In the genomic region with DNA sequence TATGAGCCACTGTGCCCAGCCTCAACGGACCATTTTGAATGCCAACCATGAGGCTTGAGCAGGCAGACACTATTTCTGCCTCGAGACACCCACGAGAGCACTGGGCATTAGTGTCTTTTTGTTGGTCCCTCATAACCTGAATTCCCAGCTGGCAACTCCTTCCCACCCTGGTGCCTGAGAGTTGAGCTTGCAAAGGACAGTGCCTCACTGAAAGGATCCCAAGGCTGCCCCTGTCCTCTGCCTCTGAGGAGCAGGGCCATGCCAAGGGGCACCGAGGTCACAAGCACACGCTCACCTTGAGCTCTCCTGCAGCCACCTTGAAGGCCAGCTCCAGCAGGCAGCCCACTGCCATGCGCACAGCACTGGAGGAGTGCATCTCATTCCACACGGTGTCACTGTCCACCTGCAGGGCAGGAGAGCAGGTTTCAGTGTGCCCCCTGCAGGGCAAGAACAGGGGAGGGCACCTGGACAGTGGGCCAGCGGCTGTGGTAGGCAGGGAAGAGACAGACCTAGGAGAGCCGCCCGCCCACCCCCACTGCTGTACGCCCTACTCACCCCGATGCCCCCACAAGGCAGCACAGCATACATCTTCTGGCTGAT, we compare ENCODE assay signal across 1 cellular context.
TF ChIP-seq lines count a peak whose summit lies in the region.

No MANE protein-coding gene starts in this region.

TF ChIP-seq in HepG2, 621 proteins besides CTCF, POLR2A, EP300 and RAD21 (continued from another document and continues in another):
- TF ChIP-seq ELF1 (CRISPR knock-in tag; IDR thresholded peaks at IDR 0.05) (no peak), DPF2 (CRISPR knock-in tag; IDR thresholded peaks at IDR 0.05; ENCODE audit: borderline replicate concordance, low read depth) (no peak; the same call in 1 of the 2 replicates), PTBP1 (IDR thresholded peaks at IDR 0.05; ENCODE audit: low read depth, low read length, poor library complexity, severe bottlenecking) (no peak), ZNF496 (CRISPR knock-in tag; IDR thresholded peaks at IDR 0.05; ENCODE audit: insufficient replicate concordance) (no peak), PLRG1 (conservative IDR thresholded peaks at IDR 0.05) (no peak), MAFF (IDR thresholded peaks at IDR 0.05; ENCODE audit: low read depth, low read length) (no peak), NFATC3 (CRISPR knock-in tag; IDR thresholded peaks at IDR 0.05) (no peak), ZNF644 (CRISPR knock-in tag; IDR thresholded peaks at IDR 0.05; ENCODE audit: low read depth) (no peak), ZBTB20 (CRISPR knock-in tag; IDR thresholded peaks at IDR 0.05; ENCODE audit: borderline replicate concordance, low read depth) (no peak), SMYD3 (CRISPR knock-in tag; IDR thresholded peaks at IDR 0.05) (no peak), ESRRA (CRISPR knock-in tag; IDR thresholded peaks at IDR 0.05; ENCODE audit: low read depth) (no peak), MEF2D (CRISPR knock-in tag; IDR thresholded peaks at IDR 0.05) (no peak), ZNF629 (CRISPR knock-in tag; conservative IDR thresholded peaks at IDR 0.05) (no peak), KMT2B (CRISPR knock-in tag; IDR thresholded peaks at IDR 0.05) (0 out of 2 replicates have a peak, but pooled peaks have one; percentile 33), TBP (CRISPR knock-in tag; IDR thresholded peaks at IDR 0.05) (no peak), ZNF550 (CRISPR knock-in tag; IDR thresholded peaks at IDR 0.05; ENCODE audit: borderline replicate concordance) (no peak), ZFP41 (CRISPR knock-in tag; IDR thresholded peaks at IDR 0.05; ENCODE audit: borderline replicate concordance) (no peak), ISX (CRISPR knock-in tag; conservative IDR thresholded peaks at IDR 0.05) (no peak), TMF1 (CRISPR knock-in tag; IDR thresholded peaks at IDR 0.05; ENCODE audit: low read depth) (no peak), TFDP2 (CRISPR knock-in tag; IDR thresholded peaks at IDR 0.05) (no peak), ZC3H4 (CRISPR knock-in tag; IDR thresholded peaks at IDR 0.05; ENCODE audit: borderline replicate concordance) (peak; percentile 54; the same call in 1 of the 2 replicates), NR3C1 (CRISPR knock-in tag; IDR thresholded peaks at IDR 0.05) (no peak), MED1 (CRISPR knock-in tag; IDR thresholded peaks at IDR 0.05) (no peak), ZNF678 (CRISPR knock-in tag; IDR thresholded peaks at IDR 0.05) (no peak), ZFP82 (CRISPR knock-in tag; IDR thresholded peaks at IDR 0.05; ENCODE audit: borderline replicate concordance) (no peak), ZNF44 (CRISPR knock-in tag; IDR thresholded peaks at IDR 0.05) (no peak), ZFY (CRISPR knock-in tag; IDR thresholded peaks at IDR 0.05) (peak; percentile 31; the same call in 1 of the 2 replicates), ZNF563 (CRISPR knock-in tag; IDR thresholded peaks at IDR 0.05) (no peak), ZNF382 (CRISPR knock-in tag; IDR thresholded peaks at IDR 0.05; ENCODE audit: borderline replicate concordance) (no peak), POLR2AphosphoS2 (IDR thresholded peaks at IDR 0.05; ENCODE audit: low read depth, low read length) (0 out of 2 replicates have a peak, but pooled peaks have one; percentile 55), KLF6 (CRISPR knock-in tag; IDR thresholded peaks at IDR 0.05) (no peak), ZBTB33 (CRISPR knock-in tag; IDR thresholded peaks at IDR 0.05) (peak; percentile 96), RFX5 (IDR thresholded peaks at IDR 0.05; ENCODE audit: low read depth, low read length) (no peak), ZBTB44 (CRISPR knock-in tag; IDR thresholded peaks at IDR 0.05) (no peak), ZXDC (CRISPR knock-in tag; IDR thresholded peaks at IDR 0.05) (no peak), ZNF704 (CRISPR knock-in tag; IDR thresholded peaks at IDR 0.05; ENCODE audit: borderline replicate concordance) (no peak)
- TF ChIP-seq, protein P1, sequence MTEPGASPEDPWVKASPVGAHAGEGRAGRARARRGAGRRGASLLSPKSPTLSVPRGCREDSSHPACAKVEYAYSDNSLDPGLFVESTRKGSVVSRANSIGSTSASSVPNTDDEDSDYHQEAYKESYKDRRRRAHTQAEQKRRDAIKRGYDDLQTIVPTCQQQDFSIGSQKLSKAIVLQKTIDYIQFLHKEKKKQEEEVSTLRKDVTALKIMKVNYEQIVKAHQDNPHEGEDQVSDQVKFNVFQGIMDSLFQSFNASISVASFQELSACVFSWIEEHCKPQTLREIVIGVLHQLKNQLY (CRISPR knock-in tag; IDR thresholded peaks at IDR 0.05), result no peak
- TF ChIP-seq, protein P2, sequence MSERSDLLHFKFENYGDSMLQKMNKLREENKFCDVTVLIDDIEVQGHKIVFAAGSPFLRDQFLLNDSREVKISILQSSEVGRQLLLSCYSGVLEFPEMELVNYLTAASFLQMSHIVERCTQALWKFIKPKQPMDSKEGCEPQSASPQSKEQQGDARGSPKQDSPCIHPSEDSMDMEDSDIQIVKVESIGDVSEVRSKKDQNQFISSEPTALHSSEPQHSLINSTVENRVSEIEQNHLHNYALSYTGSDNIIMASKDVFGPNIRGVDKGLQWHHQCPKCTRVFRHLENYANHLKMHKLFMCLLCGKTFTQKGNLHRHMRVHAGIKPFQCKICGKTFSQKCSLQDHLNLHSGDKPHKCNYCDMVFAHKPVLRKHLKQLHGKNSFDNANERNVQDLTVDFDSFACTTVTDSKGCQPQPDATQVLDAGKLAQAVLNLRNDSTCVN (CRISPR knock-in tag; IDR thresholded peaks at IDR 0.05; ENCODE audit: borderline replicate concordance), result no peak
- TF ChIP-seq, protein P3, sequence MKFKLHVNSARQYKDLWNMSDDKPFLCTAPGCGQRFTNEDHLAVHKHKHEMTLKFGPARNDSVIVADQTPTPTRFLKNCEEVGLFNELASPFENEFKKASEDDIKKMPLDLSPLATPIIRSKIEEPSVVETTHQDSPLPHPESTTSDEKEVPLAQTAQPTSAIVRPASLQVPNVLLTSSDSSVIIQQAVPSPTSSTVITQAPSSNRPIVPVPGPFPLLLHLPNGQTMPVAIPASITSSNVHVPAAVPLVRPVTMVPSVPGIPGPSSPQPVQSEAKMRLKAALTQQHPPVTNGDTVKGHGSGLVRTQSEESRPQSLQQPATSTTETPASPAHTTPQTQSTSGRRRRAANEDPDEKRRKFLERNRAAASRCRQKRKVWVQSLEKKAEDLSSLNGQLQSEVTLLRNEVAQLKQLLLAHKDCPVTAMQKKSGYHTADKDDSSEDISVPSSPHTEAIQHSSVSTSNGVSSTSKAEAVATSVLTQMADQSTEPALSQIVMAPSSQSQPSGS (CRISPR knock-in tag; IDR thresholded peaks at IDR 0.05), result 0 out of 2 replicates have a peak, but pooled peaks have one; percentile 58
- TF ChIP-seq, protein P4, sequence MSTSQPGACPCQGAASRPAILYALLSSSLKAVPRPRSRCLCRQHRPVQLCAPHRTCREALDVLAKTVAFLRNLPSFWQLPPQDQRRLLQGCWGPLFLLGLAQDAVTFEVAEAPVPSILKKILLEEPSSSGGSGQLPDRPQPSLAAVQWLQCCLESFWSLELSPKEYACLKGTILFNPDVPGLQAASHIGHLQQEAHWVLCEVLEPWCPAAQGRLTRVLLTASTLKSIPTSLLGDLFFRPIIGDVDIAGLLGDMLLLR (CRISPR knock-in tag; IDR thresholded peaks at IDR 0.05), result peak; percentile 75; the same call in 1 of the 2 replicates
- TF ChIP-seq, protein P5, sequence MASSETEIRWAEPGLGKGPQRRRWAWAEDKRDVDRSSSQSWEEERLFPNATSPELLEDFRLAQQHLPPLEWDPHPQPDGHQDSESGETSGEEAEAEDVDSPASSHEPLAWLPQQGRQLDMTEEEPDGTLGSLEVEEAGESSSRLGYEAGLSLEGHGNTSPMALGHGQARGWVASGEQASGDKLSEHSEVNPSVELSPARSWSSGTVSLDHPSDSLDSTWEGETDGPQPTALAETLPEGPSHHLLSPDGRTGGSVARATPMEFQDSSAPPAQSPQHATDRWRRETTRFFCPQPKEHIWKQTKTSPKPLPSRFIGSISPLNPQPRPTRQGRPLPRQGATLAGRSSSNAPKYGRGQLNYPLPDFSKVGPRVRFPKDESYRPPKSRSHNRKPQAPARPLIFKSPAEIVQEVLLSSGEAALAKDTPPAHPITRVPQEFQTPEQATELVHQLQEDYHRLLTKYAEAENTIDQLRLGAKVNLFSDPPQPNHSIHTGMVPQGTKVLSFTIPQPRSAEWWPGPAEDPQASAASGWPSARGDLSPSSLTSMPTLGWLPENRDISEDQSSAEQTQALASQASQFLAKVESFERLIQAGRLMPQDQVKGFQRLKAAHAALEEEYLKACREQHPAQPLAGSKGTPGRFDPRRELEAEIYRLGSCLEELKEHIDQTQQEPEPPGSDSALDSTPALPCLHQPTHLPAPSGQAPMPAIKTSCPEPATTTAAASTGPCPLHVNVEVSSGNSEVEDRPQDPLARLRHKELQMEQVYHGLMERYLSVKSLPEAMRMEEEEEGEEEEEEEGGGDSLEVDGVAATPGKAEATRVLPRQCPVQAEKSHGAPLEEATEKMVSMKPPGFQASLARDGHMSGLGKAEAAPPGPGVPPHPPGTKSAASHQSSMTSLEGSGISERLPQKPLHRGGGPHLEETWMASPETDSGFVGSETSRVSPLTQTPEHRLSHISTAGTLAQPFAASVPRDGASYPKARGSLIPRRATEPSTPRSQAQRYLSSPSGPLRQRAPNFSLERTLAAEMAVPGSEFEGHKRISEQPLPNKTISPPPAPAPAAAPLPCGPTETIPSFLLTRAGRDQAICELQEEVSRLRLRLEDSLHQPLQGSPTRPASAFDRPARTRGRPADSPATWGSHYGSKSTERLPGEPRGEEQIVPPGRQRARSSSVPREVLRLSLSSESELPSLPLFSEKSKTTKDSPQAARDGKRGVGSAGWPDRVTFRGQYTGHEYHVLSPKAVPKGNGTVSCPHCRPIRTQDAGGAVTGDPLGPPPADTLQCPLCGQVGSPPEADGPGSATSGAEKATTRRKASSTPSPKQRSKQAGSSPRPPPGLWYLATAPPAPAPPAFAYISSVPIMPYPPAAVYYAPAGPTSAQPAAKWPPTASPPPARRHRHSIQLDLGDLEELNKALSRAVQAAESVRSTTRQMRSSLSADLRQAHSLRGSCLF (CRISPR knock-in tag; IDR thresholded peaks at IDR 0.05; ENCODE audit: borderline replicate concordance), result no peak
